In genomic region chr11:113771964-113772363, GRCh38 we compare ENCODE assay signal across 13 cellular contexts. TPM values are rescaled to one million over a fixed set of nuclear protein-coding genes. Genes with fewer than 3 reads are reported as not detected.
A peak's percentile ranks its signal among the peaks of the same experiment; 100 is the strongest.
DNase-seq lines count a peak whose midpoint lies in the region; ATAC-seq and TF ChIP-seq lines count a peak whose summit lies in the region.
"Had no signal": no experiment of that assay in that cellular context is flagged by ENCODE, and none has a peak within 500 bp of the region (broad histone marks: within the 10 kb centered on the region; RNA-seq: fewer than 3 reads in every experiment).

No MANE protein-coding gene starts in this region.

- H3K4me1 Mint-ChIP-seq in activated T-helper 17 cell treated with anti-CD3 and anti-CD28 coated beads, Interleukin-2, amount 50 U/mL, for 72 hours = peaks cover 17% of the 10 kb centered on the region
- H3K4me1 Mint-ChIP-seq in mesothelial cell of epicardium = peaks cover 15% of the 10 kb centered on the region

- ATAC-seq in activated T-helper 17 cell treated with anti-CD3 and anti-CD28 coated beads, Interleukin-2, amount 50 U/mL, for 72 hours (replicated peaks) = no peak
- ATAC-seq in heart left ventricle = no peak

- peaks cover 57% of the 10 kb centered on the region for H3K36me3 Mint-ChIP-seq in activated T-helper 17 cell treated with anti-CD3 and anti-CD28 coated beads, Interleukin-2, amount 50 U/mL, for 72 hours (ENCODE audit: low read depth)
- H3K36me3 Mint-ChIP-seq in mesothelial cell of epicardium = peaks cover 16% of the 10 kb centered on the region

- intact Hi-C loops in heart left ventricle (cut with DNase I) = no loop called here

- H3K27me3 ChIP-seq in heart left ventricle = no peaks in the 10 kb centered on the region
- H3K27me3 ChIP-seq: thyroid gland had no signal

- CTCF ChIA-PET in AG04449 (lab: Yijun Ruan, JAX) = interaction anchor here (0.9 to 2.6 kb wide), 3 partner anchors 10 to 24 kb away, joined by 3 to 11 read pairs (median 10); no protein-coding TSS in a partner anchor
- CTCF ChIA-PET in HEK293 (lab: Yijun Ruan, JAX) = interaction anchor here (1.3 kb wide), 1 partner anchor 25 kb away, joined by 3 read pairs; no protein-coding TSS in a partner anchor

- DNase-seq in AG04449 (ENCODE audit: low read depth, low spot score) = no peak
- DNase-seq in mesothelial cell of epicardium (ENCODE audit: low spot score in 2 of 2, unreplicated experiment in 2 of 2) = no peak
- DNase-seq in amniotic stem cell (lab: John Stamatoyannopoulos, UW) = no peak
- DNase-seq in NCI-H510A treated with DMSO at 0.1 percent for 48 hours (lab: John Stamatoyannopoulos, UW) = no peak
- no peak for DNase-seq in COLO668 (lab: John Stamatoyannopoulos, UW; ENCODE audit: unreplicated experiment)
- DNase-seq in heart left ventricle = no peak
- DNase-seq: NCI-H69; stimulated activated CD4-positive, alpha-beta T cell treated with anti-CD3 and anti-CD28 coated beads, Interleukin-4, amount 100 ng/mL, for 4 hours; thyroid gland had no signal

- WGBS in heart left ventricle, 4 donors = 62 to 94% (median 79%) methylated on average over 3 of the region's 3 CpGs

- H3K4me1 ChIP-seq in HEK293 (ENCODE audit: control insufficient read depth, insufficient read depth, low read length) = no peaks in the 10 kb centered on the region
- H3K4me1 ChIP-seq in heart left ventricle = peaks cover 0 to 18% (median 12%) of the 10 kb centered on the region in 12 donors

- no peaks in the 10 kb centered on the region for H3K9me3 ChIP-seq in HEK293 (ENCODE audit: control insufficient read depth, insufficient read depth, low read depth, low read length)
- H3K9me3 ChIP-seq in heart left ventricle = no peaks in the 10 kb centered on the region
- H3K9me3 ChIP-seq: thyroid gland had no signal

- H3K36me3 ChIP-seq in HEK293 (ENCODE audit: control insufficient read depth in 2 of 2, insufficient read depth in 1 of 2, low read length in 2 of 2) = peaks cover 0 to 39% of the 10 kb centered on the region in 2 experiments
- H3K36me3 ChIP-seq in heart left ventricle = peaks cover 0 to 41% (median 23%) of the 10 kb centered on the region in 9 donors

- H3K4me3 ChIP-seq in AG04449 (ENCODE audit: low read depth, low read length) = peak overlapping the region; percentile 38; the same call in 1 of the 2 replicates
- no peak overlapping the region for H3K4me3 ChIP-seq in HEK293 (ENCODE audit: low read depth, low read length)
- H3K4me3 ChIP-seq in heart left ventricle = peak overlapping the region in 6 of 12 donors; percentile 72 to 93 (median 78)

- no peak for TF ChIP-seq CTCF in AG04449 (IDR thresholded peaks at IDR 0.05; ENCODE audit: insufficient read depth, low read length, missing control alignments)
- TF ChIP-seq CTCF in HEK293 (tag by site-specific recombination; IDR thresholded peaks at IDR 0.05) = no peak
- TF ChIP-seq CTCF in mesothelial cell of epicardium (IDR thresholded peaks at IDR 0.05; ENCODE audit: unreplicated experiment) = no peak
- no peak for TF ChIP-seq CTCF in heart left ventricle (IDR thresholded peaks at IDR 0.05)

- POLR2A ChIA-PET in AG04449 (lab: Yijun Ruan, JAX) (no interaction called here), HEK293 (lab: Yijun Ruan, JAX) (interaction anchor here (1.0 kb wide), 1 partner anchor 10 kb away, joined by 3 read pairs; no protein-coding TSS in a partner anchor)

- H3K27ac Mint-ChIP-seq in activated T-helper 17 cell treated with anti-CD3 and anti-CD28 coated beads, Interleukin-2, amount 50 U/mL, for 72 hours = peak overlapping the region; percentile 35
- peak overlapping the region; percentile 44 for H3K27ac Mint-ChIP-seq in mesothelial cell of epicardium

- H3K4me3 Mint-ChIP-seq in activated T-helper 17 cell treated with anti-CD3 and anti-CD28 coated beads, Interleukin-2, amount 50 U/mL, for 72 hours = peak overlapping the region; percentile 99
- H3K4me3 Mint-ChIP-seq in mesothelial cell of epicardium = peak overlapping the region; percentile 99

- no peak overlapping the region for H3K27ac ChIP-seq in HEK293 (ENCODE audit: extremely low read depth, low read depth, low read length)
- no peak overlapping the region for H3K27ac ChIP-seq in heart left ventricle
- H3K27ac ChIP-seq: thyroid gland had no signal

- no peaks in the 10 kb centered on the region for H3K27me3 Mint-ChIP-seq in activated T-helper 17 cell treated with anti-CD3 and anti-CD28 coated beads, Interleukin-2, amount 50 U/mL, for 72 hours
- H3K27me3 Mint-ChIP-seq in mesothelial cell of epicardium (ENCODE audit: low read depth) = peaks cover 16% of the 10 kb centered on the region

- TF ChIP-seq POLR2A in heart left ventricle (IDR thresholded peaks at IDR 0.05) = no peak

- H3K9me3 Mint-ChIP-seq in activated T-helper 17 cell treated with anti-CD3 and anti-CD28 coated beads, Interleukin-2, amount 50 U/mL, for 72 hours = no peaks in the 10 kb centered on the region
- H3K9me3 Mint-ChIP-seq in mesothelial cell of epicardium = no peaks in the 10 kb centered on the region

TF ChIP-seq in HEK293, 187 proteins besides CTCF, POLR2A, EP300 and RAD21:
- TF ChIP-seq PRDM1 (tag by site-specific recombination; IDR thresholded peaks at IDR 0.05) = peak; percentile 56
- no peak for TF ChIP-seq ZNF174 (tag by site-specific recombination; IDR thresholded peaks at IDR 0.05)

RNA-seq across cellular contexts. Expression of gene ZW10, which starts 1.5 kb away (rescaled TPM):
- 10 to 100 TPM; 17.0 to 24.8 TPM for total RNA-seq in activated T-helper 17 cell treated with anti-CD3 and anti-CD28 coated beads, Interleukin-2, amount 50 U/mL, for 72 hours
- total RNA-seq in mesothelial cell of epicardium (18.6 to 19.6 TPM (median 18.7 TPM) in 3 replicates), heart left ventricle (10 to 100 TPM in 3 of 9 donors, 1 to 10 TPM in 6; 7.5 to 11.9 (median 9.8) TPM)
- 10 to 100 TPM in 1 of 2 donors, 1 to 10 TPM in 1; 2.2 to 12.0 TPM for polyA plus RNA-seq in heart left ventricle

RNA-seq across cellular contexts. Expression of gene CLDN25, which starts 7.6 kb away (rescaled TPM):
- total RNA-seq in activated T-helper 17 cell treated with anti-CD3 and anti-CD28 coated beads, Interleukin-2, amount 50 U/mL, for 72 hours = not detected
- total RNA-seq in mesothelial cell of epicardium (not detected in 3 replicates), heart left ventricle (not detected)
- polyA plus RNA-seq in heart left ventricle = not detected
- total RNA-seq: dermis microvascular lymphatic vessel endothelial cell, LHCN-M2, thyroid gland had no signal
